ENCODE assay signal across 1 cellular context in the genomic region with DNA sequence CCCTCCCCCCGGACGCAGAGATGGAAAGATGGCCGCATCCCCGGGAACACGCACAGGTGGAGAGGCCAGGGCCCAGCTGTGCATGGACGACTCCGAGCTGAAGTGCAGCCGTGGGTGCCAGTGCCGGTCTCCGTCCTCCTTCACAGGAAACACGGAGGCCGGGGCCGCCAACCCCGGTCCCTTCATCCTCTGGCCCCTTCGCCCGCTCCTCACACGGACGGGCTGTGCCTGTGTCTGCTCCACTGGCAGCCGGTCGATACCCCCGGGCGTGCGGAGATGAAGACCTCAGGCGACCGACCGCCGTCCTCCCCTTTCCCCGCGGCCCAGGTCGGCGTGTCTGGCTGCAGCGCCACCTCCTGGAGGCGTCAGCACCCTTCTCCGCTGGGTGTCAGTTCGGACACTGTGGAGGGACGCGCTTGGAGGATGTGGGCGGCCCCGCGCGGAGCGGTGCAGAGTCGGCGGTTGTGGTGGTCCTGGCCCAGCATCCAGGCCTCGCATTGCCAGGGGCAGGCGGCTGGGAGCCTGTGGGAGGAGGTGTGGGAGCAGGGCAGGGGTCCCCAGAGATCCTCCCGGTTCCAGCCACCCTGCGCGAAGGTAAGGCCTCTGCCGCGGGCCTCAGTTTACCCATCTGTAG.
TF ChIP-seq lines count a peak whose summit lies in the region.

No MANE protein-coding gene starts in this region.

TF ChIP-seq in HEK293, 187 proteins besides CTCF, POLR2A, EP300 and RAD21 (continued from another document and continues in another):
- TF ChIP-seq, protein P1, sequence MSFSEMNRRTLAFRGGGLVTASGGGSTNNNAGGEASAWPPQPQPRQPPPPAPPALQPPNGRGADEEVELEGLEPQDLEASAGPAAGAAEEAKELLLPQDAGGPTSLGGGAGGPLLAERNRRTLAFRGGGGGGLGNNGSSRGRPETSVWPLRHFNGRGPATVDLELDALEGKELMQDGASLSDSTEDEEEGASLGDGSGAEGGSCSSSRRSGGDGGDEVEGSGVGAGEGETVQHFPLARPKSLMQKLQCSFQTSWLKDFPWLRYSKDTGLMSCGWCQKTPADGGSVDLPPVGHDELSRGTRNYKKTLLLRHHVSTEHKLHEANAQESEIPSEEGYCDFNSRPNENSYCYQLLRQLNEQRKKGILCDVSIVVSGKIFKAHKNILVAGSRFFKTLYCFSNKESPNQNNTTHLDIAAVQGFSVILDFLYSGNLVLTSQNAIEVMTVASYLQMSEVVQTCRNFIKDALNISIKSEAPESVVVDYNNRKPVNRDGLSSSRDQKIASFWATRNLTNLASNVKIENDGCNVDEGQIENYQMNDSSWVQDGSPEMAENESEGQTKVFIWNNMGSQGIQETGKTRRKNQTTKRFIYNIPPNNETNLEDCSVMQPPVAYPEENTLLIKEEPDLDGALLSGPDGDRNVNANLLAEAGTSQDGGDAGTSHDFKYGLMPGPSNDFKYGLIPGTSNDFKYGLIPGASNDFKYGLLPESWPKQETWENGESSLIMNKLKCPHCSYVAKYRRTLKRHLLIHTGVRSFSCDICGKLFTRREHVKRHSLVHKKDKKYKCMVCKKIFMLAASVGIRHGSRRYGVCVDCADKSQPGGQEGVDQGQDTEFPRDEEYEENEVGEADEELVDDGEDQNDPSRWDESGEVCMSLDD (tag by site-specific recombination; IDR thresholded peaks at IDR 0.05): peak; percentile 74
- TF ChIP-seq ZSCAN30 (tag by site-specific recombination; IDR thresholded peaks at IDR 0.05): no peak; the same call in 1 of the 2 replicates
- no peak for TF ChIP-seq GFI1B (tag by site-specific recombination; IDR thresholded peaks at IDR 0.05)
- peak; percentile 78 for TF ChIP-seq ZNF600 (tag by site-specific recombination; IDR thresholded peaks at IDR 0.05)
- no peak for TF ChIP-seq ZNF626 (tag by site-specific recombination; IDR thresholded peaks at IDR 0.05)
- TF ChIP-seq GLIS2 (tag by site-specific recombination; IDR thresholded peaks at IDR 0.05): peak; percentile 89
- TF ChIP-seq ZNF707 (tag by site-specific recombination; IDR thresholded peaks at IDR 0.05): no peak
- TF ChIP-seq ZNF292 (tag by site-specific recombination; IDR thresholded peaks at IDR 0.05; ENCODE audit: borderline replicate concordance, low read depth): no peak
- TF ChIP-seq, protein P2, sequence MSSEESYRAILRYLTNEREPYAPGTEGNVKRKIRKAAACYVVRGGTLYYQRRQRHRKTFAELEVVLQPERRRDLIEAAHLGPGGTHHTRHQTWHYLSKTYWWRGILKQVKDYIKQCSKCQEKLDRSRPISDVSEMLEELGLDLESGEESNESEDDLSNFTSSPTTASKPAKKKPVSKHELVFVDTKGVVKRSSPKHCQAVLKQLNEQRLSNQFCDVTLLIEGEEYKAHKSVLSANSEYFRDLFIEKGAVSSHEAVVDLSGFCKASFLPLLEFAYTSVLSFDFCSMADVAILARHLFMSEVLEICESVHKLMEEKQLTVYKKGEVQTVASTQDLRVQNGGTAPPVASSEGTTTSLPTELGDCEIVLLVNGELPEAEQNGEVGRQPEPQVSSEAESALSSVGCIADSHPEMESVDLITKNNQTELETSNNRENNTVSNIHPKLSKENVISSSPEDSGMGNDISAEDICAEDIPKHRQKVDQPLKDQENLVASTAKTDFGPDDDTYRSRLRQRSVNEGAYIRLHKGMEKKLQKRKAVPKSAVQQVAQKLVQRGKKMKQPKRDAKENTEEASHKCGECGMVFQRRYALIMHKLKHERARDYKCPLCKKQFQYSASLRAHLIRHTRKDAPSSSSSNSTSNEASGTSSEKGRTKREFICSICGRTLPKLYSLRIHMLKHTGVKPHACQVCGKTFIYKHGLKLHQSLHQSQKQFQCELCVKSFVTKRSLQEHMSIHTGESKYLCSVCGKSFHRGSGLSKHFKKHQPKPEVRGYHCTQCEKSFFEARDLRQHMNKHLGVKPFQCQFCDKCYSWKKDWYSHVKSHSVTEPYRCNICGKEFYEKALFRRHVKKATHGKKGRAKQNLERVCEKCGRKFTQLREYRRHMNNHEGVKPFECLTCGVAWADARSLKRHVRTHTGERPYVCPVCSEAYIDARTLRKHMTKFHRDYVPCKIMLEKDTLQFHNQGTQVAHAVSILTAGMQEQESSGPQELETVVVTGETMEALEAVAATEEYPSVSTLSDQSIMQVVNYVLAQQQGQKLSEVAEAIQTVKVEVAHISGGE (tag by site-specific recombination; conservative IDR thresholded peaks at IDR 0.05; ENCODE audit: low read depth): peak; percentile 74
- no peak for TF ChIP-seq ZNF133 (tag by site-specific recombination; IDR thresholded peaks at IDR 0.05)
- peak; percentile 71 for TF ChIP-seq ZNF629 (tag by site-specific recombination; IDR thresholded peaks at IDR 0.05)
- TF ChIP-seq ZNF548 (tag by site-specific recombination; IDR thresholded peaks at IDR 0.05): no peak
- TF ChIP-seq ZNF404 (tag by site-specific recombination; IDR thresholded peaks at IDR 0.05): no peak
- TF ChIP-seq TCF7L2 (IDR thresholded peaks at IDR 0.05; ENCODE audit: borderline replicate concordance, low read depth, low read length): no peak
- TF ChIP-seq ZBTB21 (tag by site-specific recombination; IDR thresholded peaks at IDR 0.05): 0 out of 2 replicates have a peak, but pooled peaks have one; percentile 38
- TF ChIP-seq ZNF350 (tag by site-specific recombination; IDR thresholded peaks at IDR 0.05): no peak
- no peak for TF ChIP-seq PRDM1 (tag by site-specific recombination; IDR thresholded peaks at IDR 0.05)
- no peak for TF ChIP-seq ZNF677 (tag by site-specific recombination; IDR thresholded peaks at IDR 0.05)
- TF ChIP-seq ZNF791 (tag by site-specific recombination; IDR thresholded peaks at IDR 0.05): no peak
- peak; percentile 82 for TF ChIP-seq ZFHX2 (tag by site-specific recombination; conservative IDR thresholded peaks at IDR 0.05)
- peak; percentile 62 for TF ChIP-seq WT1 (tag by site-specific recombination; IDR thresholded peaks at IDR 0.05)
- TF ChIP-seq ZBTB7A (tag by site-specific recombination; IDR thresholded peaks at IDR 0.05; ENCODE audit: low read depth): no peak
- TF ChIP-seq ZNF561 (tag by site-specific recombination; IDR thresholded peaks at IDR 0.05; ENCODE audit: borderline replicate concordance): peak; percentile 92
- no peak for TF ChIP-seq ZNF416 (tag by site-specific recombination; IDR thresholded peaks at IDR 0.05)
- TF ChIP-seq IKZF3 (tag by site-specific recombination; IDR thresholded peaks at IDR 0.05): peak; percentile 36; the same call in 1 of the 2 replicates
- peak; percentile 79 for TF ChIP-seq ZIC2 (tag by site-specific recombination; IDR thresholded peaks at IDR 0.05)
- TF ChIP-seq ZNF146 (tag by site-specific recombination; IDR thresholded peaks at IDR 0.05): no peak
- 0 out of 2 replicates have a peak, but pooled peaks have one; percentile 32 for TF ChIP-seq ZNF837 (tag by site-specific recombination; IDR thresholded peaks at IDR 0.05)
- TF ChIP-seq, protein P3, sequence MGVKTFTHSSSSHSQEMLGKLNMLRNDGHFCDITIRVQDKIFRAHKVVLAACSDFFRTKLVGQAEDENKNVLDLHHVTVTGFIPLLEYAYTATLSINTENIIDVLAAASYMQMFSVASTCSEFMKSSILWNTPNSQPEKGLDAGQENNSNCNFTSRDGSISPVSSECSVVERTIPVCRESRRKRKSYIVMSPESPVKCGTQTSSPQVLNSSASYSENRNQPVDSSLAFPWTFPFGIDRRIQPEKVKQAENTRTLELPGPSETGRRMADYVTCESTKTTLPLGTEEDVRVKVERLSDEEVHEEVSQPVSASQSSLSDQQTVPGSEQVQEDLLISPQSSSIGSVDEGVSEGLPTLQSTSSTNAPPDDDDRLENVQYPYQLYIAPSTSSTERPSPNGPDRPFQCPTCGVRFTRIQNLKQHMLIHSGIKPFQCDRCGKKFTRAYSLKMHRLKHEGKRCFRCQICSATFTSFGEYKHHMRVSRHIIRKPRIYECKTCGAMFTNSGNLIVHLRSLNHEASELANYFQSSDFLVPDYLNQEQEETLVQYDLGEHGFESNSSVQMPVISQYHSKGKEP (tag by site-specific recombination; IDR thresholded peaks at IDR 0.05): no peak
- peak; percentile 84 for TF ChIP-seq ZNF501 (tag by site-specific recombination; IDR thresholded peaks at IDR 0.05)
- no peak for TF ChIP-seq ZNF16 (tag by site-specific recombination; IDR thresholded peaks at IDR 0.05; ENCODE audit: low read depth)
- peak; percentile 46; the same call in 1 of the 2 replicates for TF ChIP-seq TRIM28 (IDR thresholded peaks at IDR 0.05; ENCODE audit: borderline replicate concordance, low read length)
- TF ChIP-seq ZNF423 (tag by site-specific recombination; IDR thresholded peaks at IDR 0.05): peak; percentile 52
- TF ChIP-seq GLI2 (tag by site-specific recombination; IDR thresholded peaks at IDR 0.05; ENCODE audit: borderline replicate concordance, low read depth): no peak
- TF ChIP-seq ZNF768 (tag by site-specific recombination; IDR thresholded peaks at IDR 0.05): no peak
- TF ChIP-seq, protein P4, sequence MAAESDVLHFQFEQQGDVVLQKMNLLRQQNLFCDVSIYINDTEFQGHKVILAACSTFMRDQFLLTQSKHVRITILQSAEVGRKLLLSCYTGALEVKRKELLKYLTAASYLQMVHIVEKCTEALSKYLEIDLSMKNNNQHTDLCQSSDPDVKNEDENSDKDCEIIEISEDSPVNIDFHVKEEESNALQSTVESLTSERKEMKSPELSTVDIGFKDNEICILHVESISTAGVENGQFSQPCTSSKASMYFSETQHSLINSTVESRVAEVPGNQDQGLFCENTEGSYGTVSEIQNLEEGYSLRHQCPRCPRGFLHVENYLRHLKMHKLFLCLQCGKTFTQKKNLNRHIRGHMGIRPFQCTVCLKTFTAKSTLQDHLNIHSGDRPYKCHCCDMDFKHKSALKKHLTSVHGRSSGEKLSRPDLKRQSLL (tag by site-specific recombination; IDR thresholded peaks at IDR 0.05): no peak
- TF ChIP-seq ZNF544 (tag by site-specific recombination; IDR thresholded peaks at IDR 0.05): no peak
- TF ChIP-seq, protein P5, sequence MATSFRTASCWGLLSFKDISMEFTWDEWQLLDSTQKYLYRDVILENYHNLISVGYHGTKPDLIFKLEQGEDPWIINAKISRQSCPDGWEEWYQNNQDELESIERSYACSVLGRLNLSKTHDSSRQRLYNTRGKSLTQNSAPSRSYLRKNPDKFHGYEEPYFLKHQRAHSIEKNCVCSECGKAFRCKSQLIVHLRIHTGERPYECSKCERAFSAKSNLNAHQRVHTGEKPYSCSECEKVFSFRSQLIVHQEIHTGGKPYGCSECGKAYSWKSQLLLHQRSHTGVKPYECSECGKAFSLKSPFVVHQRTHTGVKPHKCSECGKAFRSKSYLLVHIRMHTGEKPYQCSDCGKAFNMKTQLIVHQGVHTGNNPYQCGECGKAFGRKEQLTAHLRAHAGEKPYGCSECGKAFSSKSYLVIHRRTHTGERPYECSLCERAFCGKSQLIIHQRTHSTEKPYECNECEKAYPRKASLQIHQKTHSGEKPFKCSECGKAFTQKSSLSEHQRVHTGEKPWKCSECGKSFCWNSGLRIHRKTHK (tag by site-specific recombination; IDR thresholded peaks at IDR 0.05): no peak
- peak; percentile 76 for TF ChIP-seq GLIS1 (tag by site-specific recombination; IDR thresholded peaks at IDR 0.05)
- TF ChIP-seq ZNF366 (tag by site-specific recombination; conservative IDR thresholded peaks at IDR 0.05): peak; percentile 64
- TF ChIP-seq, protein P6, sequence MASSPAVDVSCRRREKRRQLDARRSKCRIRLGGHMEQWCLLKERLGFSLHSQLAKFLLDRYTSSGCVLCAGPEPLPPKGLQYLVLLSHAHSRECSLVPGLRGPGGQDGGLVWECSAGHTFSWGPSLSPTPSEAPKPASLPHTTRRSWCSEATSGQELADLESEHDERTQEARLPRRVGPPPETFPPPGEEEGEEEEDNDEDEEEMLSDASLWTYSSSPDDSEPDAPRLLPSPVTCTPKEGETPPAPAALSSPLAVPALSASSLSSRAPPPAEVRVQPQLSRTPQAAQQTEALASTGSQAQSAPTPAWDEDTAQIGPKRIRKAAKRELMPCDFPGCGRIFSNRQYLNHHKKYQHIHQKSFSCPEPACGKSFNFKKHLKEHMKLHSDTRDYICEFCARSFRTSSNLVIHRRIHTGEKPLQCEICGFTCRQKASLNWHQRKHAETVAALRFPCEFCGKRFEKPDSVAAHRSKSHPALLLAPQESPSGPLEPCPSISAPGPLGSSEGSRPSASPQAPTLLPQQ (tag by site-specific recombination; IDR thresholded peaks at IDR 0.05): peak; percentile 74
- peak; percentile 55; the same call in 1 of the 2 replicates for TF ChIP-seq BCL11B (tag by site-specific recombination; IDR thresholded peaks at IDR 0.05; ENCODE audit: low read depth)
- peak; percentile 57; the same call in 1 of the 2 replicates for TF ChIP-seq KLF7 (tag by site-specific recombination; IDR thresholded peaks at IDR 0.05; ENCODE audit: borderline replicate concordance)
- TF ChIP-seq ZNF10 (tag by site-specific recombination; IDR thresholded peaks at IDR 0.05): 0 out of 2 replicates have a peak, but pooled peaks have one; percentile 55
- TF ChIP-seq, protein P7, sequence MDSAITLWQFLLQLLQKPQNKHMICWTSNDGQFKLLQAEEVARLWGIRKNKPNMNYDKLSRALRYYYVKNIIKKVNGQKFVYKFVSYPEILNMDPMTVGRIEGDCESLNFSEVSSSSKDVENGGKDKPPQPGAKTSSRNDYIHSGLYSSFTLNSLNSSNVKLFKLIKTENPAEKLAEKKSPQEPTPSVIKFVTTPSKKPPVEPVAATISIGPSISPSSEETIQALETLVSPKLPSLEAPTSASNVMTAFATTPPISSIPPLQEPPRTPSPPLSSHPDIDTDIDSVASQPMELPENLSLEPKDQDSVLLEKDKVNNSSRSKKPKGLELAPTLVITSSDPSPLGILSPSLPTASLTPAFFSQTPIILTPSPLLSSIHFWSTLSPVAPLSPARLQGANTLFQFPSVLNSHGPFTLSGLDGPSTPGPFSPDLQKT (IDR thresholded peaks at IDR 0.05; ENCODE audit: borderline replicate concordance, low read depth, low read length): no peak
- no peak for TF ChIP-seq ZSCAN16 (tag by site-specific recombination; IDR thresholded peaks at IDR 0.05)
- TF ChIP-seq ZNF76 (tag by site-specific recombination; IDR thresholded peaks at IDR 0.05; ENCODE audit: borderline replicate concordance, low read depth): peak; percentile 37; the same call in 1 of the 2 replicates
- no peak; the same call in 1 of the 2 replicates for TF ChIP-seq ZNF660 (tag by site-specific recombination; IDR thresholded peaks at IDR 0.05)
- TF ChIP-seq ZXDB (tag by site-specific recombination; IDR thresholded peaks at IDR 0.05): peak; percentile 73; the same call in 1 of the 2 replicates
- TF ChIP-seq HOXC10 (CRISPR knock-in tag; IDR thresholded peaks at IDR 0.05): no peak
- no peak for TF ChIP-seq ZNF311 (tag by site-specific recombination; IDR thresholded peaks at IDR 0.05; ENCODE audit: borderline replicate concordance)
- no peak for TF ChIP-seq SCRT1 (tag by site-specific recombination; IDR thresholded peaks at IDR 0.05; ENCODE audit: borderline replicate concordance)
- peak; percentile 43; the same call in 1 of the 2 replicates for TF ChIP-seq SP2 (tag by site-specific recombination; IDR thresholded peaks at IDR 0.05)
- no peak for TF ChIP-seq ZNF776 (tag by site-specific recombination; IDR thresholded peaks at IDR 0.05; ENCODE audit: borderline replicate concordance)
